In the genomic region with DNA sequence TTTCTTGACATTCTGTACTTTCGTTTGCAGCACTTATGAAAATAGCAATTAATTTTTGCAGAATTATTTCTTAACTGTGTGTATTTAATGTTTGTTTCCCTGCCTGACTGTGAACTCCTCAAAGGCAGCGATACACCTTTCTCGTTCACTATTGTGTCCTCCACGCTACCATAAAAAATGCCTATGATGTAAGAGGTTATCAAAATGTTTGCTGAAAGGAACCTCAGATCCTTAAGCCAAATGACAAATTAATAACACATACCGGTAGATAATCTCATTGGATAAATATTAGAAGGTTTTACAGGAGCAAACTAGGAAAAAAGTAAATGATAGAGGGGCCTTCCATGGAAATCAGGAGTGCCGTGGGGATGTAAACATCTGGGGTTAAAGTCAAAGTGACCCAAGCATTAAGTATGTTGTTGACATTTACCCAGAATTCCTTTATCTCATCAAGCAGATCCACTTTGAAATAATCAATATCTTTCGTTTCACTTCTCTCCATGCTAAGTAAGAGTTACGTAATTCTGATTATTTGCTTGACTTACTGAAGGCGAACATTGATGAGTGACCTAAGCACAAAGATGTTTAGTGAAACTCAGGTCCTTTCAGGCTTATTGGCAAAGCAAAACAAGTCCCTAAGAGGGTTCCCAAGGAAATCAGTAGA, we compare ENCODE assay signal across 1 cellular context.
A peak's percentile ranks its signal among the peaks of the same experiment; 100 is the strongest.
TF ChIP-seq lines count a peak whose summit lies in the region.

No MANE protein-coding gene starts in this region.

TF ChIP-seq in K562, 482 proteins besides CTCF, POLR2A, EP300 and RAD21:
- TF ChIP-seq SP1 (CRISPR knock-in tag; IDR thresholded peaks at IDR 0.05) (no peak), CEBPB (tag; IDR thresholded peaks at IDR 0.05) (peak; percentile 58)
